In the genomic region with DNA sequence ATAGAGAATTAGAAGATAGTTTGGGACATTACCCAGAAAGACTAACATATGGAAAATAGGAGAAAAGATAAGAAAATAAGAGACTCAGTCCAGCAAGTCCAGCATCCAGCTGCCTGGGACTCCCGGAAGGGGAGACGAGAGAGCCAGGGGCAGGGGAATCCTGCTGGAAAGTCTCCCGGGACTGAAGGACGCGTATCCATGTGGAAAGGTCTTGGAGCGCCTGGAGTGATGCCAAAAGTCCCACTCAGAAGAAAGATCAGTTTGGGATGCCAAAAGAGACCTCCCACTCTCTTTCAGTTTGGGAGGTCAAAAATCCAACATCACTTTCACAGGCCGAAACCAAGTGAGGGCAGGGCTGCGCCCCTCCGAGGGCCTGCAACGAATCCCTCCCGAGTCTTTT, we compare ENCODE assay signal across 25 cellular contexts. TPM values are rescaled to one million over a fixed set of nuclear protein-coding genes. Genes with fewer than 3 reads are reported as not detected.
DNase-seq lines count a peak whose midpoint lies in the region; FAIRE-seq and TF ChIP-seq lines count a peak whose summit lies in the region.
"Had no signal": no experiment of that assay in that cellular context is flagged by ENCODE, and none has a peak within 500 bp of the region (broad histone marks: within the 10 kb centered on the region; RNA-seq: fewer than 3 reads in every experiment).

No MANE protein-coding gene starts in this region.

- H3K14ac ChIP-seq in mesenchymal stem cell (ENCODE audit: low read length in 2 of 2), result no peak overlapping the region

- intact Hi-C loops in left ventricle myocardium inferior (cut with micrococcal nuclease) (no loop called here), Calu3 (cut with micrococcal nuclease; ENCODE audit: unreplicated experiment) (no loop called here)

- TF ChIP-seq EP300 in SK-N-SH (IDR thresholded peaks at IDR 0.05; ENCODE audit: borderline replicate concordance in 1 of 2, low read depth in 1 of 2, low read length in 1 of 2), result no peak

- no peak for TF ChIP-seq CTCF in left ventricle myocardium inferior (IDR thresholded peaks at IDR 0.05; ENCODE audit: borderline replicate concordance)
- TF ChIP-seq CTCF in right atrium auricular region (IDR thresholded peaks at IDR 0.05), result no peak
- no peak for TF ChIP-seq CTCF in astrocyte (IDR thresholded peaks at IDR 0.05; ENCODE audit: insufficient read depth, low read depth, low read length)
- TF ChIP-seq CTCF in Calu3 (IDR thresholded peaks at IDR 0.05; ENCODE audit: unreplicated experiment), result no peak
- no peak for TF ChIP-seq CTCF in SK-N-SH (IDR thresholded peaks at IDR 0.05)

- no peaks in the 10 kb centered on the region for H3K79me2 ChIP-seq in astrocyte (ENCODE audit: insufficient read depth, low read length)
- no peaks in the 10 kb centered on the region for H3K79me2 ChIP-seq in SK-N-SH (ENCODE audit: insufficient read depth)

- POLR2A ChIA-PET in SK-N-SH (lab: Yijun Ruan, JAX), result no interaction called here

- H3K79me1 ChIP-seq in mesenchymal stem cell (replicated peaks; ENCODE audit: low read length, poor library complexity, severe bottlenecking), result peaks cover 6% of the 10 kb centered on the region

- H3K27me3 ChIP-seq in left ventricle myocardium inferior (ENCODE audit: low read depth) (no peaks in the 10 kb centered on the region), right atrium auricular region (no peaks in the 10 kb centered on the region), astrocyte (ENCODE audit: insufficient read depth, low read length) (no peaks in the 10 kb centered on the region), mesenchymal stem cell (ENCODE audit: control insufficient read depth in 1 of 2, insufficient read depth in 1 of 2, low read length in 2 of 2) (no peaks in the 10 kb centered on the region), SK-N-SH (ENCODE audit: insufficient read depth) (no peaks in the 10 kb centered on the region)
- H3K27me3 ChIP-seq: BLaER1 treated with 17β-estradiol and CSF1 and Interleukin-3, amounts not matched to agents 10 nM and 100 nM; SJSA1 had no signal

- H3K9me3 ChIP-seq in left ventricle myocardium inferior (replicated peaks), result no peaks in the 10 kb centered on the region
- no peaks in the 10 kb centered on the region for H3K9me3 ChIP-seq in right atrium auricular region
- H3K9me3 ChIP-seq in astrocyte (ENCODE audit: insufficient read depth, low read depth, low read length), result no peaks in the 10 kb centered on the region
- H3K9me3 ChIP-seq in mesenchymal stem cell (ENCODE audit: control insufficient read depth, low read length), result no peaks in the 10 kb centered on the region
- H3K9me3 ChIP-seq in SK-N-SH, result no peaks in the 10 kb centered on the region
- H3K9me3 ChIP-seq: BLaER1 treated with 17β-estradiol and CSF1 and Interleukin-3, amounts not matched to agents 10 nM and 100 nM; Caco-2; HAP-1; SJSA1 had no signal

- H3K4me1 Mint-ChIP-seq in astrocyte (ENCODE audit: low read depth, unreplicated experiment) (peaks cover 22% of the 10 kb centered on the region), Calu3 (ENCODE audit: low read depth, unreplicated experiment) (peaks cover 24% of the 10 kb centered on the region)

- H3K27me3 Mint-ChIP-seq in astrocyte (ENCODE audit: low read depth, unreplicated experiment), result no peaks in the 10 kb centered on the region
- H3K27me3 Mint-ChIP-seq in Calu3 (ENCODE audit: unreplicated experiment), result no peaks in the 10 kb centered on the region

- TF ChIP-seq RAD21 in SK-N-SH (IDR thresholded peaks at IDR 0.05; ENCODE audit: low read length), result no peak

- no peak overlapping the region for H2BK5ac ChIP-seq in mesenchymal stem cell (ENCODE audit: low read depth, low read length, poor library complexity, severe bottlenecking)

- H3K9ac ChIP-seq in astrocyte (ENCODE audit: low read length), result no peak overlapping the region
- no peak overlapping the region for H3K9ac ChIP-seq in mesenchymal stem cell (ENCODE audit: low read length)
- no peak overlapping the region for H3K9ac ChIP-seq in SK-N-SH
- H3K9ac ChIP-seq: GM23248 had no signal

- H2AK5ac ChIP-seq in mesenchymal stem cell (ENCODE audit: low read length, severe bottlenecking), result peak overlapping the region; percentile 68

- no peaks in the 10 kb centered on the region for H3K9me2 ChIP-seq in SK-N-SH

- H3K9me3 Mint-ChIP-seq in astrocyte (ENCODE audit: unreplicated experiment), result no peaks in the 10 kb centered on the region
- no peaks in the 10 kb centered on the region for H3K9me3 Mint-ChIP-seq in Calu3 (ENCODE audit: low read depth, unreplicated experiment)
- H3K9me3 Mint-ChIP-seq: CD4-positive, alpha-beta memory T cell had no signal

- no TSS peak for BruUV-seq in Calu3 (replicated peaks; lab: Mats Ljungman, UMichigan)

- peaks cover 22% of the 10 kb centered on the region for H3K4me1 ChIP-seq in left ventricle myocardium inferior
- H3K4me1 ChIP-seq in right atrium auricular region, result peaks cover 0 to 12% of the 10 kb centered on the region in 2 donors
- peaks cover 36% of the 10 kb centered on the region for H3K4me1 ChIP-seq in astrocyte (ENCODE audit: insufficient read depth, low read length)
- peaks cover 31% of the 10 kb centered on the region for H3K4me1 ChIP-seq in mesenchymal stem cell (ENCODE audit: control insufficient read depth, insufficient read depth, low read depth, low read length)
- peaks cover 4 to 24% of the 10 kb centered on the region in 2 experiments; a peak in 2 of 4 replicates for H3K4me1 ChIP-seq in SK-N-SH (ENCODE audit: control insufficient read depth in 1 of 2, insufficient read depth in 2 of 2, low read depth in 1 of 2, low read length in 1 of 2)

- no peak overlapping the region for H3K23ac ChIP-seq in mesenchymal stem cell (ENCODE audit: low read length in 2 of 2)

- H3K4ac ChIP-seq in mesenchymal stem cell (ENCODE audit: low read depth in 1 of 2, low read length in 2 of 2), result no peak overlapping the region

- H3K27ac ChIP-seq in left ventricle myocardium inferior (replicated peaks) (peak overlapping the region; percentile 48), right atrium auricular region (no peak overlapping the region), astrocyte (ENCODE audit: low read depth, low read length) (peak overlapping the region; percentile 5), mesenchymal stem cell (ENCODE audit: low read length, poor library complexity, severe bottlenecking) (peak overlapping the region; percentile 20), SK-N-SH (ENCODE audit: low read depth in 2 of 2, low read length in 1 of 2) (no peak overlapping the region)
- H3K27ac ChIP-seq: BLaER1 treated with 17β-estradiol and CSF1 and Interleukin-3, amounts not matched to agents 10 nM and 100 nM; GM23248; HL-60; SJSA1 had no signal

- 97% methylated on average over 11 of the region's 11 CpGs for WGBS in mesenchymal stem cell
- WGBS in SK-N-SH (ENCODE audit: low lambda C conversion rate), result 92% methylated on average over 11 of the region's 11 CpGs

- no peak for DNase-seq in left ventricle myocardium inferior
- DNase-seq in right atrium auricular region (ENCODE audit: low spot score), result no peak
- no peak for DNase-seq in astrocyte (ENCODE audit: low read depth)
- no peak for DNase-seq in mesenchymal stem cell
- no peak for DNase-seq in Calu3
- no peak for DNase-seq in SK-N-SH
- no peak for DNase-seq in NK-92 (lab: John Stamatoyannopoulos, UW; ENCODE audit: unreplicated experiment)
- DNase-seq: ACHN; Caco-2; CD4-positive, alpha-beta memory T cell; GM23248; KBM-7; NCI-H1092; NCI-H1436 treated with DMSO at 0.1 percent for 48 hours; NCI-H1930; NCI-H226; NCI-H510A treated with DMSO at 0.1 percent for 48 hours; NCI-H774 had no signal

- H3K4me2 ChIP-seq in astrocyte (ENCODE audit: low read length), result peak overlapping the region; percentile 77
- no peak overlapping the region for H3K4me2 ChIP-seq in mesenchymal stem cell (ENCODE audit: low read length, poor library complexity, severe bottlenecking)
- no peak overlapping the region for H3K4me2 ChIP-seq in SK-N-SH

- H4K20me1 ChIP-seq in astrocyte (ENCODE audit: insufficient read depth, low read length) (no peaks in the 10 kb centered on the region), SK-N-SH (ENCODE audit: insufficient read depth) (no peaks in the 10 kb centered on the region)

- H4K8ac ChIP-seq in mesenchymal stem cell (ENCODE audit: low read length), result no peak overlapping the region

- H2AFZ ChIP-seq in astrocyte (ENCODE audit: low read depth, low read length) (no peak overlapping the region), mesenchymal stem cell (ENCODE audit: low read depth, low read length) (no peak overlapping the region), SK-N-SH (ENCODE audit: low read depth) (no peak overlapping the region)
- H2AFZ ChIP-seq: GM23248 had no signal

- no peak for FAIRE-seq in astrocyte (lab: Jason Lieb, UNC)
- FAIRE-seq: G401.6, GM12892, HepG2 had no signal

- no peak overlapping the region for H3K18ac ChIP-seq in mesenchymal stem cell (ENCODE audit: low read depth in 1 of 2, low read length in 2 of 2)

- H2BK15ac ChIP-seq in mesenchymal stem cell (ENCODE audit: low read depth, poor library complexity, severe bottlenecking), result no peak overlapping the region

- CTCF ChIA-PET in Calu3 (lab: Charles Lee), result no interaction called here
- CTCF ChIA-PET in SK-N-SH (lab: Yijun Ruan, JAX), result interaction anchor here (0.6 to 1.1 kb wide), 2 partner anchors 10 to 87 kb away, joined by 3 read pairs; no protein-coding TSS in a partner anchor

- H3K4me3 ChIP-seq in left ventricle myocardium inferior, result no peak overlapping the region
- no peak overlapping the region for H3K4me3 ChIP-seq in right atrium auricular region
- H3K4me3 ChIP-seq in astrocyte (ENCODE audit: insufficient read depth, low read depth, low read length), result no peak overlapping the region
- H3K4me3 ChIP-seq in mesenchymal stem cell (ENCODE audit: insufficient read depth in 1 of 2, low read depth in 1 of 2, low read length in 2 of 2), result no peak overlapping the region
- H3K4me3 ChIP-seq in SK-N-SH (ENCODE audit: low read depth in 2 of 2, low read length in 1 of 2), result no peak overlapping the region
- H3K4me3 ChIP-seq: BLaER1 treated with 17β-estradiol and CSF1 and Interleukin-3, amounts not matched to agents 10 nM and 100 nM; GM23248; HAP-1; SJSA1 had no signal

- H3F3A ChIP-seq in SK-N-SH (replicated peaks; ENCODE audit: insufficient read depth), result peaks cover 8% of the 10 kb centered on the region

- no peaks in the 10 kb centered on the region for H3K36me3 Mint-ChIP-seq in astrocyte (ENCODE audit: low read depth, unreplicated experiment)
- no peaks in the 10 kb centered on the region for H3K36me3 Mint-ChIP-seq in Calu3 (ENCODE audit: insufficient read depth, unreplicated experiment)
- H3K36me3 Mint-ChIP-seq: CD4-positive, alpha-beta memory T cell had no signal

- H3K4me3 Mint-ChIP-seq in astrocyte (ENCODE audit: unreplicated experiment) (no peak overlapping the region), Calu3 (ENCODE audit: low read depth, unreplicated experiment) (no peak overlapping the region)
- H3K4me3 Mint-ChIP-seq: CD4-positive, alpha-beta memory T cell had no signal

- H3K27ac Mint-ChIP-seq in astrocyte (ENCODE audit: unreplicated experiment), result no peak overlapping the region
- no peak overlapping the region for H3K27ac Mint-ChIP-seq in Calu3 (ENCODE audit: unreplicated experiment)
- H3K27ac Mint-ChIP-seq: CD4-positive, alpha-beta memory T cell had no signal

- H4K91ac ChIP-seq in mesenchymal stem cell (ENCODE audit: low read length), result no peak overlapping the region

- H3K36me3 ChIP-seq in left ventricle myocardium inferior (no peaks in the 10 kb centered on the region), right atrium auricular region (no peaks in the 10 kb centered on the region), astrocyte (ENCODE audit: insufficient read depth, low read length) (no peaks in the 10 kb centered on the region), mesenchymal stem cell (ENCODE audit: control insufficient read depth in 1 of 2, insufficient read depth in 2 of 2, low read depth in 1 of 2, low read length in 2 of 2) (no peaks in the 10 kb centered on the region), SK-N-SH (replicated peaks in 1 of 2; ENCODE audit: control insufficient read depth in 1 of 2, insufficient read depth in 2 of 2, low read length in 1 of 2) (no peaks in the 10 kb centered on the region)
- H3K36me3 ChIP-seq: HAP-1, SJSA1 had no signal

- no peak overlapping the region for H2BK120ac ChIP-seq in mesenchymal stem cell (ENCODE audit: low read depth, low read length)

- no peak overlapping the region for H2BK12ac ChIP-seq in mesenchymal stem cell (ENCODE audit: low read length in 2 of 2)

RNA-seq across cellular contexts. Expression of gene LRFN4, which starts 30.7 kb away (rescaled TPM):
- 13.5 TPM for total RNA-seq in left ventricle myocardium inferior
- 10 to 100 TPM in 1 of 2 donors, 1 to 10 TPM in 1; 8.6 to 13.2 TPM for total RNA-seq in right atrium auricular region
- total RNA-seq in astrocyte, result 33.7 and 35.7 TPM in 2 replicates
- polyA plus RNA-seq in mesenchymal stem cell (2013, experiment 1 of 2), result 16.0 TPM
- polyA plus RNA-seq in mesenchymal stem cell (2013, experiment 2 of 2), result 15.3 TPM
- 30.1 and 30.3 TPM in 2 replicates for total RNA-seq in Calu3 (2022)
- 15.9 and 25.4 TPM in 2 replicates for polyA plus RNA-seq in SK-N-SH (2012; rRNA removed)
- polyA plus RNA-seq in SK-N-SH (2012; cell fraction: cytosol; rRNA removed), result 4.1 and 9.4 TPM in 2 replicates
- 35.8 and 37.4 TPM in 2 replicates for polyA plus RNA-seq in SK-N-SH (2012; cell fraction: nucleus; rRNA removed)

RNA-seq across cellular contexts. Expression of gene RCE1, which starts 44.3 kb away (rescaled TPM):
- total RNA-seq in left ventricle myocardium inferior, result 5.1 TPM
- 1 to 10 TPM; 6.4 to 8.1 TPM for total RNA-seq in right atrium auricular region
- total RNA-seq in astrocyte, result 19.3 and 19.8 TPM in 2 replicates
- polyA plus RNA-seq in mesenchymal stem cell (2013, experiment 1 of 2), result 11.2 TPM
- 10.9 TPM for polyA plus RNA-seq in mesenchymal stem cell (2013, experiment 2 of 2)
- total RNA-seq in Calu3 (2022), result 23.5 and 26.2 TPM in 2 replicates
- polyA plus RNA-seq in SK-N-SH (2012; rRNA removed), result 25.0 and 25.4 TPM in 2 replicates
- polyA plus RNA-seq in SK-N-SH (2012; cell fraction: cytosol; rRNA removed), result 8.7 and 14.3 TPM in 2 replicates
- polyA plus RNA-seq in SK-N-SH (2012; cell fraction: nucleus; rRNA removed), result 69.3 and 90.1 TPM in 2 replicates

Comparison
In these comparisons a context has a peak if more than half of its experiments do, and no peak if none do; other contexts are left out.
1. H3K27ac ChIP-seq: peak in left ventricle myocardium inferior (single experiment), astrocyte (single experiment) and mesenchymal stem cell (single experiment); none in right atrium auricular region (0 of 2) and SK-N-SH (0 of 2).